Comparison of ENCODE assay signal across 1 cellular context in the genomic region with DNA sequence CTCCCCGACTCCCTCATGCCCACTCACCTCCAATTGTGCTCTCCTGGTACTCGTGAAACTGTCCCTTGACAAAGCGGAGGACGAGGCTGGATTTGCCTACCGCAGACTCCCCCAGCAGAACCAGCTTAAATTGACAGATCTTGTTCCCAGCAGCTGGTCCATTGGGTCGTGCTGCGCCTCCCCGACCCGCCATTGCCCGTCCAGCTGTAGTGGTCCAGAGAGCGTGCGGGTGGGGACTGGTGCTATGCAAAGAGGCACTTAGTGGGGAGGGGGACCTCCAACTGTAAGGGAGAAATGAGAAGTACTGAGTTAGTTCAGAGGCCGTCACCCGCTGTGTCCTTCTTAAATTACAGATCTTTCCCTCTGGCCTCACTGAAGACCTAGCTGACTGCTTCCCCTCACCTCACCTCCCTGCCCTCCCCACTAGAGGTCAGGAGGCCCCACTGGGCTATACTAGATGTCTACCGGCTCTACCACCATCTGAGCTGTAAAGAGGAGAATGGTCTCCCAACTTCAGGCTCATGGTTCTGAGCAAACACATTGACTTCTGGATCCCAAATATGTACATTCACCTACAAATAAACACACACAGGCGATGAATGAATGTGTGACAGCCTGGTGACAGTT.
TF ChIP-seq lines count a peak whose summit lies in the region.

No MANE protein-coding gene starts in this region.

TF ChIP-seq in H1, 55 proteins besides CTCF, POLR2A, EP300 and RAD21:
- no peak for TF ChIP-seq BCL11A (IDR thresholded peaks at IDR 0.05; ENCODE audit: low read depth in 2 of 2, low read length in 2 of 2)
- no peak for TF ChIP-seq CHD1 (IDR thresholded peaks at IDR 0.05; ENCODE audit: low read depth, low read length)
- no peak for TF ChIP-seq NANOG (IDR thresholded peaks at IDR 0.05; ENCODE audit: insufficient read depth, low read depth, low read length, poor library complexity, severe bottlenecking)
- TF ChIP-seq CEBPB (IDR thresholded peaks at IDR 0.05; ENCODE audit: low read depth, low read length), result no peak
- TF ChIP-seq, protein P1, sequence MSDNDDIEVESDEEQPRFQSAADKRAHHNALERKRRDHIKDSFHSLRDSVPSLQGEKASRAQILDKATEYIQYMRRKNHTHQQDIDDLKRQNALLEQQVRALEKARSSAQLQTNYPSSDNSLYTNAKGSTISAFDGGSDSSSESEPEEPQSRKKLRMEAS (IDR thresholded peaks at IDR 0.05), result no peak
- no peak for TF ChIP-seq MAFK (IDR thresholded peaks at IDR 0.05; ENCODE audit: low read depth, low read length)
- TF ChIP-seq SRF (IDR thresholded peaks at IDR 0.05; ENCODE audit: low read depth, low read length), result no peak
- TF ChIP-seq CHD2 (IDR thresholded peaks at IDR 0.05; ENCODE audit: low read length), result no peak
- no peak for TF ChIP-seq HDAC2 (IDR thresholded peaks at IDR 0.05; ENCODE audit: borderline replicate concordance in 1 of 2, low read depth in 2 of 2, low read length in 2 of 2)
- TF ChIP-seq CREB1 (IDR thresholded peaks at IDR 0.05), result no peak
- no peak for TF ChIP-seq SP1 (IDR thresholded peaks at IDR 0.05; ENCODE audit: low read depth, low read length)
- TF ChIP-seq JUND (IDR thresholded peaks at IDR 0.05; ENCODE audit: low read length), result no peak
- no peak for TF ChIP-seq EGR1 (IDR thresholded peaks at IDR 0.05; ENCODE audit: borderline replicate concordance, low read depth, low read length)
- TF ChIP-seq GTF2F1 (IDR thresholded peaks at IDR 0.05; ENCODE audit: borderline replicate concordance, low read depth, low read length), result no peak
- TF ChIP-seq ATF2 (IDR thresholded peaks at IDR 0.05; ENCODE audit: low read length), result no peak
- no peak for TF ChIP-seq BRCA1 (IDR thresholded peaks at IDR 0.05; ENCODE audit: low read depth, low read length)
